In genomic region chr2:85539361-85540130, GRCh38 we compare ENCODE assay signal across 1 cellular context.
A peak's percentile ranks its signal among the peaks of the same experiment; 100 is the strongest.
TF ChIP-seq lines count a peak whose summit lies in the region.

No MANE protein-coding gene starts in this region.

TF ChIP-seq in K562, 482 proteins besides CTCF, POLR2A, EP300 and RAD21 (continued from another document and continues in another):
- TF ChIP-seq DPF2 (IDR thresholded peaks at IDR 0.05) (0 out of 2 replicates have a peak, but pooled peaks have one; percentile 13), HMGXB4 (CRISPR knock-in tag; IDR thresholded peaks at IDR 0.05) (peak; percentile 86; the same call in 1 of the 2 replicates), ZNF717 (CRISPR knock-in tag; IDR thresholded peaks at IDR 0.05) (peak; percentile 73; the same call in 1 of the 2 replicates), ZKSCAN1 (IDR thresholded peaks at IDR 0.05; ENCODE audit: low read depth, low read length) (0 out of 2 replicates have a peak, but pooled peaks have one; percentile 15), NELFE (IDR thresholded peaks at IDR 0.05; ENCODE audit: insufficient read depth, insufficient read length) (no peak), RBFOX2 (IDR thresholded peaks at IDR 0.05; ENCODE audit: low read depth, low read length) (peak; percentile 97), MEIS2 (IDR thresholded peaks at IDR 0.05; ENCODE audit: partially characterized antibody) (no peak), ZNF408 (CRISPR knock-in tag; IDR thresholded peaks at IDR 0.05; ENCODE audit: low read depth) (no peak), E2F8 (IDR thresholded peaks at IDR 0.05; ENCODE audit: low read depth, partially characterized antibody) (peak; percentile 11), TAF1 (IDR thresholded peaks at IDR 0.05; ENCODE audit: control insufficient read depth, extremely low read depth, insufficient read depth, low read length, severe bottlenecking) (no peak), THRA (IDR thresholded peaks at IDR 0.05) (no peak), SAFB (IDR thresholded peaks at IDR 0.05; ENCODE audit: borderline replicate concordance, low read depth, low read length) (peak; percentile 94), HDGF (IDR thresholded peaks at IDR 0.05) (0 out of 2 replicates have a peak, but pooled peaks have one; percentile 21), ZBTB7A (IDR thresholded peaks at IDR 0.05; ENCODE audit: borderline replicate concordance, control insufficient read depth, low read depth, low read length) (peak; percentile 55; the same call in 1 of the 2 replicates), NBN (IDR thresholded peaks at IDR 0.05; ENCODE audit: low read depth) (peak; percentile 71; the same call in 1 of the 2 replicates), TFAP4 (CRISPR knock-in tag; IDR thresholded peaks at IDR 0.05; ENCODE audit: borderline replicate concordance) (peak; percentile 23; the same call in 1 of the 2 replicates), SIRT6 (IDR thresholded peaks at IDR 0.05; ENCODE audit: low read depth, low read length) (peak; percentile 58), HMG20A (CRISPR knock-in tag; conservative IDR thresholded peaks at IDR 0.05) (no peak), ZBTB26 (CRISPR knock-in tag; IDR thresholded peaks at IDR 0.05) (0 out of 2 replicates have a peak, but pooled peaks have one; percentile 66), HDAC1 (IDR thresholded peaks at IDR 0.05) (peak in 1 of 2 experiments; percentile 98; a peak in 2 of 4 replicates), ZNF431 (CRISPR knock-in tag; IDR thresholded peaks at IDR 0.05) (peak; percentile 46; the same call in 1 of the 2 replicates), HMGN3 (IDR thresholded peaks at IDR 0.05; ENCODE audit: borderline replicate concordance, extremely low read depth, insufficient read length, low read depth, low read length) (no peak), LCOR (CRISPR knock-in tag; IDR thresholded peaks at IDR 0.05) (0 out of 2 replicates have a peak, but pooled peaks have one; percentile 6), STAG1 (CRISPR knock-in tag; IDR thresholded peaks at IDR 0.05; ENCODE audit: borderline replicate concordance) (no peak), CLOCK (CRISPR knock-in tag; IDR thresholded peaks at IDR 0.05; ENCODE audit: borderline replicate concordance) (no peak), HNRNPK (IDR thresholded peaks at IDR 0.05; ENCODE audit: low read depth, low read length, poor library complexity, severe bottlenecking) (peak; percentile 97), USF1 (CRISPR knock-in tag; IDR thresholded peaks at IDR 0.05) (peak; percentile 73), ZBTB34 (CRISPR knock-in tag; IDR thresholded peaks at IDR 0.05) (no peak), KDM1A (IDR thresholded peaks at IDR 0.05) (no peak), ZEB2 (IDR thresholded peaks at IDR 0.05) (no peak), NCOA4 (IDR thresholded peaks at IDR 0.05; ENCODE audit: partially characterized antibody) (no peak), JUN (IDR thresholded peaks at IDR 0.05; ENCODE audit: borderline replicate concordance, low read depth, low read length) (peak; percentile 35; the same call in 1 of the 2 replicates), JUN (CRISPR knock-in tag; IDR thresholded peaks at IDR 0.05; ENCODE audit: borderline replicate concordance) (no peak; the same call in 1 of the 2 replicates), SP2 (IDR thresholded peaks at IDR 0.05; ENCODE audit: extremely low read depth, low read depth, low read length, poor library complexity, severe bottlenecking) (no peak), SRSF3 (IDR thresholded peaks at IDR 0.05; ENCODE audit: insufficient read depth, low read length) (0 out of 2 replicates have a peak, but pooled peaks have one; percentile 43), POLR2G (IDR thresholded peaks at IDR 0.05; ENCODE audit: low read depth, low read length) (peak; percentile 97), GTF2A2 (tag; IDR thresholded peaks at IDR 0.05) (peak; percentile 91), HNRNPH1 (optimal IDR thresholded peaks at IDR 0.05; ENCODE audit: low read depth, low read length) (peak; percentile 15), TBL1XR1 (IDR thresholded peaks at IDR 0.05; ENCODE audit: low read length in 2 of 2) (peak in 1 of 2 experiments; percentile 75; a peak in 2 of 4 replicates), SRSF7 (optimal IDR thresholded peaks at IDR 0.05; ENCODE audit: low read depth, low read length) (no peak), ZFP1 (CRISPR knock-in tag; IDR thresholded peaks at IDR 0.05) (no peak), PHB (CRISPR knock-in tag; IDR thresholded peaks at IDR 0.05) (no peak), NR2C2 (CRISPR knock-in tag; IDR thresholded peaks at IDR 0.05) (peak; percentile 29; the same call in 1 of the 2 replicates), NR2C2 (tag; IDR thresholded peaks at IDR 0.05) (no peak), SMAD2 (IDR thresholded peaks at IDR 0.05; ENCODE audit: low read depth, low read length) (no peak), HINFP (tag; conservative IDR thresholded peaks at IDR 0.05; ENCODE audit: low read depth) (no peak), EGR1 (conservative IDR thresholded peaks at IDR 0.05) (no peak), CHD2 (IDR thresholded peaks at IDR 0.05; ENCODE audit: low read depth, low read length) (no peak), POLR2H (tag; IDR thresholded peaks at IDR 0.05; ENCODE audit: low read depth) (peak; percentile 83), ZNF707 (CRISPR knock-in tag; conservative IDR thresholded peaks at IDR 0.05) (0 out of 2 replicates have a peak, but pooled peaks have one; percentile 23), ZNF134 (CRISPR knock-in tag; conservative IDR thresholded peaks at IDR 0.05) (no peak), RB1 (IDR thresholded peaks at IDR 0.05; ENCODE audit: low read depth) (peak; percentile 16; the same call in 1 of the 2 replicates), YY1 (IDR thresholded peaks at IDR 0.05; ENCODE audit: borderline replicate concordance in 1 of 3, control insufficient read depth in 1 of 3, extremely low read depth in 1 of 3, insufficient read depth in 3 of 3, insufficient read length in 1 of 3, insufficient replicate concordance in 2 of 3, low read depth in 1 of 3, low read length in 2 of 3) (peak in 2 of 3 experiments; percentile 8 to 29), JUNB (CRISPR knock-in tag; conservative IDR thresholded peaks at IDR 0.05) (no peak), SMARCE1 (IDR thresholded peaks at IDR 0.05) (no peak), FOXP1 (CRISPR knock-in tag; IDR thresholded peaks at IDR 0.05) (peak; percentile 64; the same call in 1 of the 2 replicates), PHTF2 (CRISPR knock-in tag; IDR thresholded peaks at IDR 0.05) (peak; percentile 81; the same call in 1 of the 2 replicates), SP1 (CRISPR knock-in tag; IDR thresholded peaks at IDR 0.05) (peak; percentile 61)
